9 cellular contexts compared by ENCODE assay signal in genomic region chr17:76585048-76585648, GRCh38. TPM values are rescaled to one million over a fixed set of nuclear protein-coding genes. Genes with fewer than 3 reads are reported as not detected.
DNase-seq lines count a peak whose midpoint lies in the region; ATAC-seq, FAIRE-seq and TF ChIP-seq lines count a peak whose summit lies in the region.
"Had no signal": no experiment of that assay in that cellular context is flagged by ENCODE, and none has a peak within 500 bp of the region (broad histone marks: within the 10 kb centered on the region; RNA-seq: fewer than 3 reads in every experiment).

No MANE protein-coding gene starts in this region.

- no peak for FAIRE-seq in K562 (lab: Jason Lieb, UNC)
- FAIRE-seq: GM18507 had no signal

- H3K4me1 ChIP-seq in K562 (replicated peaks in 1 of 2; ENCODE audit: control insufficient read depth in 2 of 2, insufficient read depth in 2 of 2, low read length in 2 of 2) (peaks cover 0 to 28% of the 10 kb centered on the region in 2 experiments; a peak in 4 of 5 replicates), suprapubic skin (peaks cover 49% of the 10 kb centered on the region)

- intact Hi-C loops in activated naive CD4-positive, alpha-beta T cell treated with anti-CD3 and anti-CD28 coated beads for 36 hours (cut with micrococcal nuclease): loop anchor here (1.0 kb wide), 1 partner anchor 62 kb away; no protein-coding TSS in a partner anchor
- intact Hi-C loops in K562 (cut with micrococcal nuclease): no loop called here

- peaks cover 2% of the 10 kb centered on the region for H3K36me3 Mint-ChIP-seq in activated naive CD4-positive, alpha-beta T cell treated with anti-CD3 and anti-CD28 coated beads for 36 hours (ENCODE audit: low read depth)

- peak; percentile 43 for ATAC-seq in K562
- no peak for ATAC-seq in GM21526 (IDR thresholded peaks at IDR 0.05; ENCODE audit: low FRiP score, unreplicated experiment)

- H3K27me3 ChIP-seq in K562 (ENCODE audit: control insufficient read depth in 2 of 2, insufficient read depth in 2 of 2, low read length in 2 of 2) (peaks cover 0 to 6% of the 10 kb centered on the region in 2 experiments; a peak in 2 of 5 replicates), kidney epithelial cell (ENCODE audit: control insufficient read depth, insufficient read depth, low read length) (peaks cover 14% of the 10 kb centered on the region), suprapubic skin (no peaks in the 10 kb centered on the region)

- peak overlapping the region; percentile 13; the same call in 1 of the 2 replicates for H3K4me3 ChIP-seq in K562
- peak overlapping the region; percentile 51 for H3K4me3 ChIP-seq in kidney epithelial cell (ENCODE audit: low read depth, low read length)
- H3K4me3 ChIP-seq in suprapubic skin: peak overlapping the region; percentile 90

- 52% methylated on average over 28 of the region's 60 CpGs for WGBS in K562 (ENCODE audit: insufficient coverage, low coverage, missing lambda C conversion rate)
- WGBS in suprapubic skin: 1% methylated on average over 22 of the region's 60 CpGs

- no peaks in the 10 kb centered on the region for H4K20me1 ChIP-seq in K562 (replicated peaks; ENCODE audit: control insufficient read depth, insufficient read depth, low read length)

- H3K27ac ChIP-seq in K562 (ENCODE audit: extremely low read depth, low read depth, low read length) (no peak overlapping the region), suprapubic skin (peak overlapping the region; percentile 96)

- H3K9me3 Mint-ChIP-seq in activated naive CD4-positive, alpha-beta T cell treated with anti-CD3 and anti-CD28 coated beads for 36 hours: no peaks in the 10 kb centered on the region

- no peaks in the 10 kb centered on the region for H3K79me2 ChIP-seq in K562 (ENCODE audit: control insufficient read depth, insufficient read depth, low read length)

- no peak overlapping the region for H3K27ac Mint-ChIP-seq in activated naive CD4-positive, alpha-beta T cell treated with anti-CD3 and anti-CD28 coated beads for 36 hours

- H3K4me1 Mint-ChIP-seq in activated naive CD4-positive, alpha-beta T cell treated with anti-CD3 and anti-CD28 coated beads for 36 hours (ENCODE audit: low read depth): peaks cover 8% of the 10 kb centered on the region

- TF ChIP-seq EP300 in K562 (IDR thresholded peaks at IDR 0.05; ENCODE audit: low read length): no peak
- no peak for TF ChIP-seq EP300 in suprapubic skin (IDR thresholded peaks at IDR 0.05)

- BruUV-seq in K562 (replicated peaks; lab: Mats Ljungman, UMichigan): no TSS peak

- no peaks in the 10 kb centered on the region for H3K36me3 ChIP-seq in K562 (ENCODE audit: control insufficient read depth, insufficient read depth, low read length)
- H3K36me3 ChIP-seq in kidney epithelial cell (ENCODE audit: control insufficient read depth, insufficient read depth, low read length): no peaks in the 10 kb centered on the region
- H3K36me3 ChIP-seq in suprapubic skin: no peaks in the 10 kb centered on the region

- TF ChIP-seq CTCF in K562 (IDR thresholded peaks at IDR 0.05 in 2 of 3, conservative IDR thresholded peaks at IDR 0.05 in 1 of 3; ENCODE audit: insufficient read depth in 2 of 3, low read depth in 1 of 3, low read length in 3 of 3) (no peak), kidney epithelial cell (IDR thresholded peaks at IDR 0.05; ENCODE audit: insufficient read depth, low read length, poor library complexity, severe bottlenecking) (no peak), suprapubic skin (IDR thresholded peaks at IDR 0.05) (no peak)

- peaks cover 44% of the 10 kb centered on the region for H3K27me3 Mint-ChIP-seq in activated naive CD4-positive, alpha-beta T cell treated with anti-CD3 and anti-CD28 coated beads for 36 hours (ENCODE audit: low read depth)

- H3K4me3 Mint-ChIP-seq in activated naive CD4-positive, alpha-beta T cell treated with anti-CD3 and anti-CD28 coated beads for 36 hours: peak overlapping the region; percentile 51

- H3K9me3 ChIP-seq in K562 (replicated peaks; ENCODE audit: control insufficient read depth, insufficient read depth, low read depth, low read length) (no peaks in the 10 kb centered on the region), suprapubic skin (no peaks in the 10 kb centered on the region)

- H3K9me1 ChIP-seq in K562 (ENCODE audit: control insufficient read depth, insufficient read depth, low read length): no peaks in the 10 kb centered on the region

- TF ChIP-seq RAD21 in K562 (CRISPR knock-in tag; conservative IDR thresholded peaks at IDR 0.05 in 1 of 2, IDR thresholded peaks at IDR 0.05 in 1 of 2): no peak

- POLR2A ChIA-PET in K562 (lab: Yijun Ruan, JAX): interaction anchor here (0.6 to 1.5 kb wide), 6 partner anchors 12 to 39 kb away, joined by 3 to 5 read pairs (median 4); no protein-coding TSS in a partner anchor

- peak overlapping the region; percentile 40; the same call in 1 of the 2 replicates for H2AFZ ChIP-seq in K562 (ENCODE audit: low read depth, low read length)

- peak overlapping the region; percentile 37 for H3K4me2 ChIP-seq in K562 (ENCODE audit: insufficient read depth, low read length)

- no peak for TF ChIP-seq POLR2A in K562 (conservative IDR thresholded peaks at IDR 0.05)
- no peak for TF ChIP-seq POLR2A in suprapubic skin (IDR thresholded peaks at IDR 0.05)

- in situ Hi-C loops in K562 (cut with MboI): no loop called here

- H3K9ac ChIP-seq in K562 (ENCODE audit: insufficient read depth in 1 of 2, low read depth in 2 of 2, low read length in 2 of 2): peak overlapping the region in 1 of 2 experiments; percentile 68; a peak in 3 of 4 replicates

- peak; percentile 16 for DNase-seq in activated naive CD4-positive, alpha-beta T cell treated with anti-CD3 and anti-CD28 coated beads for 36 hours
- DNase-seq in activated naive CD4-positive, alpha-beta T cell treated with anti-CD3 and anti-CD28 coated beads, Interleukin-2, amount 50 U/mL, for 16 hours: no peak
- DNase-seq in K562 (ENCODE audit: extremely low read depth in 1 of 4, low spot score in 3 of 4): peak in 1 of 4 experiments; percentile 19
- no peak for DNase-seq in kidney epithelial cell (ENCODE audit: low read depth)
- DNase-seq in suprapubic skin (ENCODE audit: low spot score in 2 of 2): peak in 1 of 2 donors; percentile 84
- no peak for DNase-seq in DMS153 treated with DMSO at 0.1 percent for 48 hours (lab: John Stamatoyannopoulos, UW; ENCODE audit: unreplicated experiment)
- no peak for DNase-seq in NCI-H2227 treated with DMSO at 0.1 percent for 48 hours (lab: John Stamatoyannopoulos, UW)

- CTCF ChIA-PET in activated naive CD4-positive, alpha-beta T cell treated with anti-CD3 and anti-CD28 coated beads for 36 hours (lab: Charles Lee): interaction anchor here (1.4 to 2.1 kb wide), 5 partner anchors 13 to 96 kb away, joined by 4 to 7 read pairs (median 4); no protein-coding TSS in a partner anchor
- CTCF ChIA-PET in K562 (lab: Yijun Ruan, JAX; ENCODE audit: low intra/inter-chr PET ratio): no interaction called here

RNA-seq across cellular contexts. Expression of gene ST6GALNAC2, which starts 0.5 kb away (rescaled TPM):
- total RNA-seq in activated naive CD4-positive, alpha-beta T cell treated with anti-CD3 and anti-CD28 coated beads for 36 hours: not detected
- not detected in 2 replicates for total RNA-seq in K562 (2011; cell fraction: chromatin; rRNA removed; ENCODE audit: low replicate concordance)
- total RNA-seq in K562 (2011; cell fraction: nucleolus; rRNA removed): not detected in 2 replicates
- total RNA-seq in K562 (2011; cell fraction: nucleoplasm; rRNA removed): not detected in 2 replicates
- total RNA-seq in K562 (2014; rRNA removed): not detected in 2 replicates
- total RNA-seq in K562 (2014; rRNA removed; fragmentation: Illumina TruSeq; extraction: Trizol): not detected in 2 replicates
- not detected in 2 replicates for total RNA-seq in K562 (2015; rRNA removed; fragmentation: Illumina TruSeq; extraction: Trizol)
- total RNA-seq in K562 (2021): not detected in 2 replicates
- polyA plus RNA-seq in K562 (2011; rRNA removed): not detected in 2 replicates
- polyA plus RNA-seq in K562 (2011; cell fraction: cytosol; rRNA removed): not detected in 2 replicates
- not detected in 2 replicates for polyA plus RNA-seq in K562 (2011; cell fraction: nucleus; rRNA removed)
- not detected in 2 replicates for polyA plus RNA-seq in K562 (2012)
- 0.18 TPM in 1 of 2 replicates, not detected in the other for polyA plus RNA-seq in K562 (2014; fragmentation: Illumina TruSeq; extraction: Trizol)
- polyA plus RNA-seq in K562 (2014; fragmentation: Nextera tagmentation; extraction: Ambion mirVana): not detected
- polyA plus RNA-seq in K562 (2014; rRNA removed): not detected in 2 replicates
- not detected in 2 replicates for polyA minus RNA-seq in K562 (2011; rRNA and poly(A)+ RNA removed)
- not detected in 2 replicates for polyA minus RNA-seq in K562 (2011; cell fraction: cytosol; rRNA and poly(A)+ RNA removed)
- not detected in 2 replicates for polyA minus RNA-seq in K562 (2011; cell fraction: nucleus; rRNA and poly(A)+ RNA removed)
- 9.9 and 13.6 TPM in 2 replicates for total RNA-seq in kidney epithelial cell
- 10 to 100 TPM; 71.1 to 94.3 (median 80.3) TPM for total RNA-seq in suprapubic skin

RNA-seq across cellular contexts. Expression of gene PRCD, which starts 45.3 kb away (rescaled TPM):
- not detected for total RNA-seq in activated naive CD4-positive, alpha-beta T cell treated with anti-CD3 and anti-CD28 coated beads for 36 hours
- 0.14 TPM in 1 of 2 replicates, not detected in the other for total RNA-seq in K562 (2011; cell fraction: chromatin; rRNA removed; ENCODE audit: low replicate concordance)
- not detected in 2 replicates for total RNA-seq in K562 (2011; cell fraction: nucleolus; rRNA removed)
- total RNA-seq in K562 (2011; cell fraction: nucleoplasm; rRNA removed): not detected in 2 replicates
- total RNA-seq in K562 (2014; rRNA removed) (not detected in 2 replicates), K562 (2014; rRNA removed; fragmentation: Illumina TruSeq; extraction: Trizol) (not detected in 2 replicates), K562 (2015; rRNA removed; fragmentation: Illumina TruSeq; extraction: Trizol) (not detected in 2 replicates), K562 (2021) (0.27 TPM in 1 of 2 replicates, not detected in the other), kidney epithelial cell (not detected in 2 replicates), suprapubic skin (1 to 10 TPM in 3 of 4 donors, not detected in 1; 1.3 to 2.8 (median 2.2) TPM)
- polyA plus RNA-seq in K562 (2011; rRNA removed) (0.20 and 0.39 TPM in 2 replicates), K562 (2014; fragmentation: Illumina TruSeq; extraction: Trizol) (not detected in 2 replicates), K562 (2014; fragmentation: Nextera tagmentation; extraction: Ambion mirVana) (under 1 TPM in 1 of 2 experiments, not detected in 1; 0.25 TPM), K562 (2014; rRNA removed) (0.21 TPM in 1 of 2 replicates, not detected in the other)
- polyA plus RNA-seq in K562 (2011; cell fraction: cytosol; rRNA removed): not detected in 2 replicates
- 0.10 and 0.13 TPM in 2 replicates for polyA plus RNA-seq in K562 (2011; cell fraction: nucleus; rRNA removed)
- polyA plus RNA-seq in K562 (2012): 0.26 and 0.65 TPM in 2 replicates
- 0.07 TPM in 1 of 2 replicates, not detected in the other for polyA minus RNA-seq in K562 (2011; rRNA and poly(A)+ RNA removed)
- not detected in 2 replicates for polyA minus RNA-seq in K562 (2011; cell fraction: cytosol; rRNA and poly(A)+ RNA removed)
- not detected in 2 replicates for polyA minus RNA-seq in K562 (2011; cell fraction: nucleus; rRNA and poly(A)+ RNA removed)

RNA-seq across cellular contexts. Expression of gene CYGB, which starts 47.6 kb away (rescaled TPM):
- total RNA-seq in activated naive CD4-positive, alpha-beta T cell treated with anti-CD3 and anti-CD28 coated beads for 36 hours: not detected
- total RNA-seq in K562 (2011; cell fraction: chromatin; rRNA removed; ENCODE audit: low replicate concordance): 0.84 TPM in 1 of 2 replicates, not detected in the other
- total RNA-seq in K562 (2011; cell fraction: nucleolus; rRNA removed): 0.66 TPM in 1 of 2 replicates, not detected in the other
- 1.2 TPM in 1 of 2 replicates, not detected in the other for total RNA-seq in K562 (2011; cell fraction: nucleoplasm; rRNA removed)
- total RNA-seq in K562 (2014; rRNA removed): 0.95 TPM in 1 of 2 replicates, not detected in the other
- 0.16 TPM in 1 of 2 replicates, not detected in the other for total RNA-seq in K562 (2014; rRNA removed; fragmentation: Illumina TruSeq; extraction: Trizol)
- total RNA-seq in K562 (2015; rRNA removed; fragmentation: Illumina TruSeq; extraction: Trizol): not detected in 2 replicates
- 0.13 and 0.24 TPM in 2 replicates for total RNA-seq in K562 (2021)
- polyA plus RNA-seq in K562 (2011; rRNA removed): 0.05 and 0.08 TPM in 2 replicates
- polyA plus RNA-seq in K562 (2011; cell fraction: cytosol; rRNA removed): 0.18 and 0.40 TPM in 2 replicates
- 0.20 and 0.38 TPM in 2 replicates for polyA plus RNA-seq in K562 (2011; cell fraction: nucleus; rRNA removed)
- polyA plus RNA-seq in K562 (2012): 0.09 and 0.24 TPM in 2 replicates
- 0.54 TPM in 1 of 2 replicates, not detected in the other for polyA plus RNA-seq in K562 (2014; fragmentation: Illumina TruSeq; extraction: Trizol)
- polyA plus RNA-seq in K562 (2014; fragmentation: Nextera tagmentation; extraction: Ambion mirVana): not detected
- polyA plus RNA-seq in K562 (2014; rRNA removed): 0.11 and 0.12 TPM in 2 replicates
- polyA minus RNA-seq in K562 (2011; rRNA and poly(A)+ RNA removed): not detected in 2 replicates
- polyA minus RNA-seq in K562 (2011; cell fraction: cytosol; rRNA and poly(A)+ RNA removed): not detected in 2 replicates
- polyA minus RNA-seq in K562 (2011; cell fraction: nucleus; rRNA and poly(A)+ RNA removed): not detected in 2 replicates
- 16.9 and 19.9 TPM in 2 replicates for total RNA-seq in kidney epithelial cell
- 10 to 100 TPM in 2 of 4 donors, 1 to 10 TPM in 2; 2.8 to 18.2 (median 10.4) TPM for total RNA-seq in suprapubic skin

RNA-seq across cellular contexts. Expression of gene ST6GALNAC1, which starts 58.4 kb away (rescaled TPM):
- total RNA-seq in activated naive CD4-positive, alpha-beta T cell treated with anti-CD3 and anti-CD28 coated beads for 36 hours: 1 to 10 TPM; 1.1 to 1.3 TPM
- 78.1 and 101 TPM in 2 replicates for total RNA-seq in K562 (2011; cell fraction: chromatin; rRNA removed; ENCODE audit: low replicate concordance)
- 67.5 and 71.5 TPM in 2 replicates for total RNA-seq in K562 (2011; cell fraction: nucleolus; rRNA removed)
- total RNA-seq in K562 (2011; cell fraction: nucleoplasm; rRNA removed): 66.0 and 71.4 TPM in 2 replicates
- total RNA-seq in K562 (2014; rRNA removed) (43.4 and 54.9 TPM in 2 replicates), K562 (2014; rRNA removed; fragmentation: Illumina TruSeq; extraction: Trizol) (47.3 and 50.5 TPM in 2 replicates), K562 (2015; rRNA removed; fragmentation: Illumina TruSeq; extraction: Trizol) (20.6 and 21.4 TPM in 2 replicates), K562 (2021) (42.9 and 53.1 TPM in 2 replicates), kidney epithelial cell (not detected in 2 replicates), suprapubic skin (1 to 10 TPM in 3 of 4 donors, under 1 TPM in 1; 0.38 to 3.7 (median 1.3) TPM)
- polyA plus RNA-seq in K562 (2011; rRNA removed) (34.7 and 40.1 TPM in 2 replicates), K562 (2014; fragmentation: Illumina TruSeq; extraction: Trizol) (62.4 and 68.4 TPM in 2 replicates), K562 (2014; fragmentation: Nextera tagmentation; extraction: Ambion mirVana) (10 to 100 TPM; 50.4 to 62.9 TPM), K562 (2014; rRNA removed) (49.1 and 56.0 TPM in 2 replicates)
- polyA plus RNA-seq in K562 (2011; cell fraction: cytosol; rRNA removed): 35.5 and 41.2 TPM in 2 replicates
- 54.0 and 74.4 TPM in 2 replicates for polyA plus RNA-seq in K562 (2011; cell fraction: nucleus; rRNA removed)
- polyA plus RNA-seq in K562 (2012): 30.1 and 68.3 TPM in 2 replicates
- 31.5 and 36.3 TPM in 2 replicates for polyA minus RNA-seq in K562 (2011; rRNA and poly(A)+ RNA removed)
- polyA minus RNA-seq in K562 (2011; cell fraction: cytosol; rRNA and poly(A)+ RNA removed): 14.5 and 27.7 TPM in 2 replicates
- 20.6 and 35.8 TPM in 2 replicates for polyA minus RNA-seq in K562 (2011; cell fraction: nucleus; rRNA and poly(A)+ RNA removed)

Comparison
In these comparisons a context has a peak if more than half of its experiments do, and no peak if none do; other contexts are left out.
1. H3K4me3 ChIP-seq: peak in every context shown above with its lines; median percentile 90 in suprapubic skin; 51 in kidney epithelial cell; 13 in K562.